Comparison of ENCODE assay signal across 8 cellular contexts in the genomic region with DNA sequence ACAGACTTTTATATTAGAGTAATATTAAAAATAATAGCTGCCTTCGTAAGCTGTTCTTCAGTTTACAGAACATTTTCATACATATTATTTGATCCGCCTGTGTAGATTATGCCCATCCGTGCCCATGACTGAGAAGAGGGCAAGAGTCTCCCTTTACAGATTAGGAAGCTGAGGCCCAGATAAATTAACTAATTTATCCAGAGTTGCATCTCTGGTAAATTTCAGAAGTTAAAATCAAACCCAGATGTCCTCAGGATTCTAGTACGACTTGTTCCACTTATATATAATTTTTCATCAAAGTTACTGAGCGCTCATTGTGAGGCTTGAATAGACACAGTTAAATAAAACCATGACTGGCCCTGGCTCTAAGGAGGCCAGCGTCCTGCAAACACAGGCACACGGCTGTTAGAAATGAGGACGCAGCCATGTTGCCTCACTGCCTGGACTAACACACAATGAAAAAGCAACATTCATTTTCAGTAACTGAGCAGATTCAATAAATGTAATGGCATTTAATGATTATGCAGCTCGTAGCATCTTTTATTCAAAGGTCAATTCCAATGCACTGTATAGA.
"Had no signal": no experiment of that assay in that cellular context is flagged by ENCODE, and none has a peak within 500 bp of the region (broad histone marks: within the 10 kb centered on the region; RNA-seq: fewer than 3 reads in every experiment).

No MANE protein-coding gene starts in this region.

- DNase-seq: GM23248, GOT3, H7, HFFc6, IMR-90, KG1 had no signal

- ATAC-seq: HCT116, K562 had no signal
